In genomic region chr17:34254651-34255380, GRCh38 we compare ENCODE assay signal across 8 cellular contexts. TPM values are rescaled to one million over a fixed set of nuclear protein-coding genes. Genes with fewer than 3 reads are reported as not detected.
DNase-seq lines count a peak whose midpoint lies in the region; ATAC-seq and TF ChIP-seq lines count a peak whose summit lies in the region.

TSS of gene CCL2 (plus strand) at chr17:34255285. CDS start at chr17:34255350, 65 bp downstream.

- peak within 1 kb of the TSS; percentile 82 for H3K4me3 Mint-ChIP-seq in nephron progenitor cell

- H3K4me1 Mint-ChIP-seq in nephron progenitor cell, result peaks cover 45% of the 10 kb centered on the region

- ATAC-seq in GM18867 (IDR thresholded peaks at IDR 0.05; ENCODE audit: unreplicated experiment), result no peak
- no peak for ATAC-seq in GM18519 (IDR thresholded peaks at IDR 0.05; ENCODE audit: low FRiP score, unreplicated experiment)

- no peak within 1 kb of the TSS for H3K27ac ChIP-seq in SK-N-MC

- no peaks in the 10 kb centered on the region for H3K36me3 Mint-ChIP-seq in nephron progenitor cell (ENCODE audit: low read depth)

- H3K27ac Mint-ChIP-seq in nephron progenitor cell, result peak within 1 kb of the TSS; percentile 0

- no peaks in the 10 kb centered on the region for H3K27me3 ChIP-seq in H7 (ENCODE audit: control insufficient read depth, insufficient read depth, low read length)

- TF ChIP-seq CTCF in fibroblast of the aortic adventitia (IDR thresholded peaks at IDR 0.05; ENCODE audit: insufficient read depth, low read length), result no peak
- no peak for TF ChIP-seq CTCF in nephron progenitor cell (IDR thresholded peaks at IDR 0.05)

- DNase-seq in H7 (peak; percentile 52), SK-N-MC (ENCODE audit: low read depth, low spot score) (no peak), fibroblast of the aortic adventitia (ENCODE audit: low read depth) (peak; percentile 90), nephron progenitor cell (peak; percentile 52), T-helper 2 cell (no peak), NAMALWA (ENCODE audit: low spot score) (no peak)

- peaks cover 33% of the 10 kb centered on the region for H3K27me3 Mint-ChIP-seq in nephron progenitor cell (ENCODE audit: low read depth, poor library complexity)

- no peaks in the 10 kb centered on the region for H3K9me3 Mint-ChIP-seq in nephron progenitor cell

- H3K9ac ChIP-seq in SK-N-MC (ENCODE audit: insufficient read length), result no peak within 1 kb of the TSS

- H3K9me3 ChIP-seq in SK-N-MC (ENCODE audit: low read depth, low read length), result no peaks in the 10 kb centered on the region

- H3K4me3 ChIP-seq in H7 (ENCODE audit: insufficient read depth, low read depth, low read length), result peak within 1 kb of the TSS; percentile 19
- peak within 1 kb of the TSS; percentile 67 for H3K4me3 ChIP-seq in SK-N-MC
- H3K4me3 ChIP-seq in fibroblast of the aortic adventitia (ENCODE audit: low read depth, low read length), result peak within 1 kb of the TSS; percentile 79

- H3K36me3 ChIP-seq in H7 (replicated peaks; ENCODE audit: control insufficient read depth, insufficient read depth, low read length), result no peaks in the 10 kb centered on the region
- no peaks in the 10 kb centered on the region for H3K36me3 ChIP-seq in SK-N-MC (ENCODE audit: insufficient read depth, low read length)

RNA-seq across cellular contexts. Expression of gene CCL2, which starts in this region (rescaled TPM):
- total RNA-seq in H7 (2014; rRNA removed; shearing (Covaris generic)), result 15.8 and 48.7 TPM in 2 replicates
- total RNA-seq in fibroblast of the aortic adventitia (ENCODE audit: low replicate concordance), result 11.1 and 109 TPM in 2 replicates

Comparison
In these comparisons a context has a peak if more than half of its experiments do, and no peak if none do; other contexts are left out.
1. DNase-seq: peak in H7 (single experiment), fibroblast of the aortic adventitia (single experiment) and nephron progenitor cell (single experiment); none in SK-N-MC (single experiment), T-helper 2 cell (0 of 5) and NAMALWA (single experiment).
2. H3K4me3 ChIP-seq: peak in every context shown above with its lines; median percentile 79 in fibroblast of the aortic adventitia; 67 in SK-N-MC; 19 in H7.